ENCODE assay signal across 16 cellular contexts in genomic region chr2:163157891-163158511, GRCh38.
DNase-seq lines count a peak whose midpoint lies in the region; ATAC-seq, FAIRE-seq and TF ChIP-seq lines count a peak whose summit lies in the region.
"Had no signal": no experiment of that assay in that cellular context is flagged by ENCODE, and none has a peak within 500 bp of the region (broad histone marks: within the 10 kb centered on the region; RNA-seq: fewer than 3 reads in every experiment).

No MANE protein-coding gene starts in this region.

- H3K27ac Mint-ChIP-seq in astrocyte (ENCODE audit: unreplicated experiment): no peak overlapping the region
- no peak overlapping the region for H3K27ac Mint-ChIP-seq in stimulated activated effector memory CD8-positive, alpha-beta T cell treated with anti-CD3 and anti-CD28 coated beads, Interleukin-12 subunit alpha, Interleukin-12 subunit beta, amount 100 ng/mL, for 72 hours
- H3K27ac Mint-ChIP-seq in activated CD4-positive, alpha-beta memory T cell treated with anti-CD3 and anti-CD28 coated beads for 36 hours: no peak overlapping the region
- H3K27ac Mint-ChIP-seq: activated B cell treated with CpG ODN at 0.5 μM for 24 hours, B cell had no signal

- H3K4me3 Mint-ChIP-seq in astrocyte (ENCODE audit: unreplicated experiment): no peak overlapping the region
- no peak overlapping the region for H3K4me3 Mint-ChIP-seq in stimulated activated effector memory CD8-positive, alpha-beta T cell treated with anti-CD3 and anti-CD28 coated beads, Interleukin-12 subunit alpha, Interleukin-12 subunit beta, amount 100 ng/mL, for 72 hours
- no peak overlapping the region for H3K4me3 Mint-ChIP-seq in activated CD4-positive, alpha-beta memory T cell treated with anti-CD3 and anti-CD28 coated beads for 36 hours
- H3K4me3 Mint-ChIP-seq: activated B cell treated with CpG ODN at 0.5 μM for 24 hours, B cell had no signal

- H3K36me3 Mint-ChIP-seq in astrocyte (ENCODE audit: low read depth, unreplicated experiment): no peaks in the 10 kb centered on the region
- no peaks in the 10 kb centered on the region for H3K36me3 Mint-ChIP-seq in stimulated activated effector memory CD8-positive, alpha-beta T cell treated with anti-CD3 and anti-CD28 coated beads, Interleukin-12 subunit alpha, Interleukin-12 subunit beta, amount 100 ng/mL, for 72 hours
- H3K36me3 Mint-ChIP-seq in activated CD4-positive, alpha-beta memory T cell treated with anti-CD3 and anti-CD28 coated beads for 36 hours: no peaks in the 10 kb centered on the region

- peak overlapping the region; percentile 41 for H3K4me2 ChIP-seq in astrocyte (ENCODE audit: low read length)

- CTCF ChIA-PET in A673 (lab: Charles Lee): no interaction called here
- CTCF ChIA-PET in activated CD4-positive, alpha-beta memory T cell treated with anti-CD3 and anti-CD28 coated beads for 36 hours (lab: Charles Lee): interaction anchor here (1.2 kb wide), 1 partner anchor 11 kb away, joined by 3 read pairs; no protein-coding TSS in a partner anchor

- ATAC-seq in foreskin keratinocyte (peak; percentile 97), lower lobe of right lung (no peak)
- ATAC-seq in stimulated activated effector memory CD8-positive, alpha-beta T cell treated with anti-CD3 and anti-CD28 coated beads, Interleukin-12 subunit alpha, Interleukin-12 subunit beta, amount 100 ng/mL, for 72 hours: no peak
- ATAC-seq: mucosa of descending colon had no signal

- no peaks in the 10 kb centered on the region for H3K27me3 Mint-ChIP-seq in astrocyte (ENCODE audit: low read depth, unreplicated experiment)
- no peaks in the 10 kb centered on the region for H3K27me3 Mint-ChIP-seq in activated CD4-positive, alpha-beta memory T cell treated with anti-CD3 and anti-CD28 coated beads for 36 hours
- H3K27me3 Mint-ChIP-seq: B cell had no signal

- no peaks in the 10 kb centered on the region for H3K9me3 Mint-ChIP-seq in astrocyte (ENCODE audit: unreplicated experiment)
- peaks cover 9% of the 10 kb centered on the region for H3K9me3 Mint-ChIP-seq in stimulated activated effector memory CD8-positive, alpha-beta T cell treated with anti-CD3 and anti-CD28 coated beads, Interleukin-12 subunit alpha, Interleukin-12 subunit beta, amount 100 ng/mL, for 72 hours
- no peaks in the 10 kb centered on the region for H3K9me3 Mint-ChIP-seq in activated CD4-positive, alpha-beta memory T cell treated with anti-CD3 and anti-CD28 coated beads for 36 hours
- H3K9me3 Mint-ChIP-seq: activated B cell treated with CpG ODN at 0.5 μM for 24 hours had no signal

- no peaks in the 10 kb centered on the region for H4K20me1 ChIP-seq in astrocyte (ENCODE audit: insufficient read depth, low read length)

- intact Hi-C loops in A673 (cut with micrococcal nuclease; ENCODE audit: unreplicated experiment) (no loop called here), lower lobe of right lung (cut with DNase I) (no loop called here)
- intact Hi-C loops in activated CD4-positive, alpha-beta memory T cell treated with anti-CD3 and anti-CD28 coated beads for 36 hours (cut with micrococcal nuclease): no loop called here

- H2AFZ ChIP-seq in astrocyte (ENCODE audit: low read depth, low read length): no peak overlapping the region

- no peak for TF ChIP-seq CTCF in A673 (conservative IDR thresholded peaks at IDR 0.05; ENCODE audit: low read depth, low read length)
- no peak for TF ChIP-seq CTCF in astrocyte (IDR thresholded peaks at IDR 0.05; ENCODE audit: insufficient read depth, low read depth, low read length)
- TF ChIP-seq CTCF in foreskin keratinocyte (conservative IDR thresholded peaks at IDR 0.05): no peak
- no peak for TF ChIP-seq CTCF in lower lobe of right lung (IDR thresholded peaks at IDR 0.05)

- H3K4me3 ChIP-seq in A673 (ENCODE audit: low read depth, low read length, poor library complexity, severe bottlenecking): no peak overlapping the region
- H3K4me3 ChIP-seq in astrocyte (ENCODE audit: insufficient read depth, low read depth, low read length): no peak overlapping the region
- no peak overlapping the region for H3K4me3 ChIP-seq in lower lobe of right lung
- H3K4me3 ChIP-seq: mucosa of descending colon had no signal

- BruUV-seq in A673 (replicated peaks; lab: Mats Ljungman, UMichigan): no TSS peak

- DNase-seq in A673 (ENCODE audit: low spot score) (peak; percentile 8), HT1080 (ENCODE audit: low read depth) (peak; percentile 77), astrocyte (ENCODE audit: low read depth) (peak; percentile 68), foreskin keratinocyte (peak; percentile 59 to 79), lower lobe of right lung (no peak)
- no peak for DNase-seq in stimulated activated effector memory CD8-positive, alpha-beta T cell treated with anti-CD3 and anti-CD28 coated beads, Interleukin-12 subunit alpha, Interleukin-12 subunit beta, amount 100 ng/mL, for 72 hours (ENCODE audit: low spot score in 2 of 2)
- DNase-seq in activated CD4-positive, alpha-beta memory T cell treated with anti-CD3 and anti-CD28 coated beads for 36 hours: no peak
- no peak for DNase-seq in activated CD4-positive, alpha-beta T cell treated with anti-CD3 and anti-CD28 coated beads for 48 hours
- DNase-seq: activated B cell treated with CpG ODN at 0.5 μM for 24 hours, amniotic stem cell, DND-41, H7, mucosa of descending colon, NCI-H1417, NCI-H774 had no signal

- no peaks in the 10 kb centered on the region for H3K27me3 ChIP-seq in A673 (replicated peaks; ENCODE audit: insufficient read depth, low read depth, low read length, poor library complexity)
- H3K27me3 ChIP-seq in astrocyte (ENCODE audit: insufficient read depth, low read length): no peaks in the 10 kb centered on the region
- no peaks in the 10 kb centered on the region for H3K27me3 ChIP-seq in foreskin keratinocyte
- no peaks in the 10 kb centered on the region for H3K27me3 ChIP-seq in lower lobe of right lung (ENCODE audit: low read depth)

- no peak for FAIRE-seq in astrocyte (lab: Jason Lieb, UNC)

- peaks cover 5% of the 10 kb centered on the region for H3K4me1 Mint-ChIP-seq in astrocyte (ENCODE audit: low read depth, unreplicated experiment)
- H3K4me1 Mint-ChIP-seq in stimulated activated effector memory CD8-positive, alpha-beta T cell treated with anti-CD3 and anti-CD28 coated beads, Interleukin-12 subunit alpha, Interleukin-12 subunit beta, amount 100 ng/mL, for 72 hours: no peaks in the 10 kb centered on the region
- no peaks in the 10 kb centered on the region for H3K4me1 Mint-ChIP-seq in activated CD4-positive, alpha-beta memory T cell treated with anti-CD3 and anti-CD28 coated beads for 36 hours (ENCODE audit: low read depth)
- H3K4me1 Mint-ChIP-seq: activated B cell treated with CpG ODN at 0.5 μM for 24 hours, B cell had no signal

- H3K79me2 ChIP-seq in astrocyte (ENCODE audit: insufficient read depth, low read length): no peaks in the 10 kb centered on the region

- H3K36me3 ChIP-seq in A673 (ENCODE audit: insufficient read depth, low read length, poor library complexity, severe bottlenecking) (no peaks in the 10 kb centered on the region), astrocyte (ENCODE audit: insufficient read depth, low read length) (no peaks in the 10 kb centered on the region), lower lobe of right lung (no peaks in the 10 kb centered on the region)

- no peak overlapping the region for H3K27ac ChIP-seq in A673 (ENCODE audit: low read depth, low read length, poor library complexity, severe bottlenecking)
- H3K27ac ChIP-seq in astrocyte (ENCODE audit: low read depth, low read length): no peak overlapping the region
- no peak overlapping the region for H3K27ac ChIP-seq in foreskin keratinocyte
- H3K27ac ChIP-seq in lower lobe of right lung: no peak overlapping the region

- H3K9me3 ChIP-seq in A673 (ENCODE audit: low read depth, low read length, poor library complexity, severe bottlenecking): no peaks in the 10 kb centered on the region
- H3K9me3 ChIP-seq in astrocyte (ENCODE audit: insufficient read depth, low read depth, low read length): no peaks in the 10 kb centered on the region
- H3K9me3 ChIP-seq in lower lobe of right lung: no peaks in the 10 kb centered on the region
- H3K9me3 ChIP-seq: mucosa of descending colon had no signal

- no peaks in the 10 kb centered on the region for H3K4me1 ChIP-seq in A673 (ENCODE audit: insufficient read depth, low read length, poor library complexity, severe bottlenecking)
- H3K4me1 ChIP-seq in astrocyte (ENCODE audit: insufficient read depth, low read length): peaks cover 9% of the 10 kb centered on the region
- H3K4me1 ChIP-seq in foreskin keratinocyte: no peaks in the 10 kb centered on the region
- H3K4me1 ChIP-seq in lower lobe of right lung: no peaks in the 10 kb centered on the region

- POLR2A ChIA-PET in A673 (lab: Charles Lee; ENCODE audit: low non-redundant PET): no interaction called here
- POLR2A ChIA-PET in activated CD4-positive, alpha-beta memory T cell treated with anti-CD3 and anti-CD28 coated beads for 36 hours (lab: Charles Lee): no interaction called here

- no peak overlapping the region for H3K9ac ChIP-seq in astrocyte (ENCODE audit: low read length)

Comparison
In these comparisons a context has a peak if more than half of its experiments do, and no peak if none do; other contexts are left out.
1. DNase-seq: peak in A673 (single experiment), HT1080 (single experiment), astrocyte (single experiment) and foreskin keratinocyte (2 of 2); none in stimulated activated effector memory CD8-positive, alpha-beta T cell treated with anti-CD3 and anti-CD28 coated beads, Interleukin-12 subunit alpha, Interleukin-12 subunit beta, amount 100 ng/mL, for 72 hours (0 of 2), activated CD4-positive, alpha-beta memory T cell treated with anti-CD3 and anti-CD28 coated beads for 36 hours (single experiment), lower lobe of right lung (single experiment) and activated CD4-positive, alpha-beta T cell treated with anti-CD3 and anti-CD28 coated beads for 48 hours (single experiment).